ENCODE assay signal across 7 cellular contexts in genomic region chr6:12751694-12752304, GRCh38. TPM values are rescaled to one million over a fixed set of nuclear protein-coding genes. Genes with fewer than 3 reads are reported as not detected.
DNase-seq lines count a peak whose midpoint lies in the region; ATAC-seq and TF ChIP-seq lines count a peak whose summit lies in the region.

No MANE protein-coding gene starts in this region.

- no peaks in the 10 kb centered on the region for H3K9me2 ChIP-seq in GM23248 (ENCODE audit: insufficient read depth)
- H3K9me2 ChIP-seq in OCI-LY7 (ENCODE audit: insufficient read depth, low read length), result no peaks in the 10 kb centered on the region

- POLR2A ChIA-PET in OCI-LY7 (lab: Charles Lee) (no interaction called here), MCF 10A (lab: Yijun Ruan, JAX) (no interaction called here)

- no peak overlapping the region for H3K4me3 ChIP-seq in GM23248
- H3K4me3 ChIP-seq in OCI-LY7 (ENCODE audit: low read depth, low read length, poor library complexity, severe bottlenecking), result no peak overlapping the region
- no peak overlapping the region for H3K4me3 ChIP-seq in lower lobe of right lung

- H3F3A ChIP-seq in GM23248 (ENCODE audit: insufficient read depth), result no peaks in the 10 kb centered on the region

- H3K4me1 Mint-ChIP-seq in MCF 10A (ENCODE audit: insufficient read depth, unreplicated experiment), result no peaks in the 10 kb centered on the region

- CTCF ChIA-PET in OCI-LY7 (lab: Charles Lee; ENCODE audit: unreplicated experiment), result no interaction called here
- CTCF ChIA-PET in MCF 10A (lab: Yijun Ruan, JAX), result no interaction called here

- H3K36me3 ChIP-seq in GM23248 (ENCODE audit: low read depth), result no peaks in the 10 kb centered on the region
- no peaks in the 10 kb centered on the region for H3K36me3 ChIP-seq in OCI-LY7 (ENCODE audit: insufficient read depth, low read length)
- H3K36me3 ChIP-seq in lower lobe of right lung, result no peaks in the 10 kb centered on the region

- DNase-seq in GM23248 (peak; percentile 69), OCI-LY7 (ENCODE audit: low spot score) (peak; percentile 26), MCF 10A (ENCODE audit: unreplicated experiment) (peak; percentile 66), lower lobe of right lung (peak; percentile 62), NCI-H526 treated with DMSO at 0.1 percent for 48 hours (lab: John Stamatoyannopoulos, UW) (no peak), DMS79 (lab: John Stamatoyannopoulos, UW) (no peak), cortex of kidney (lab: John Stamatoyannopoulos, UW) (no peak)

- H4K20me1 ChIP-seq in GM23248 (ENCODE audit: insufficient read depth) (no peaks in the 10 kb centered on the region), OCI-LY7 (ENCODE audit: insufficient read depth, low read length) (no peaks in the 10 kb centered on the region)

- intact Hi-C loops in OCI-LY7 (cut with micrococcal nuclease; ENCODE audit: unreplicated experiment), result no loop called here
- intact Hi-C loops in MCF 10A (cut with micrococcal nuclease), result no loop called here
- intact Hi-C loops in lower lobe of right lung (cut with DNase I), result no loop called here

- no peaks in the 10 kb centered on the region for H3K4me1 ChIP-seq in GM23248 (ENCODE audit: insufficient read depth)
- no peaks in the 10 kb centered on the region for H3K4me1 ChIP-seq in OCI-LY7 (ENCODE audit: insufficient read depth, low read length, poor library complexity, severe bottlenecking)
- H3K4me1 ChIP-seq in lower lobe of right lung, result no peaks in the 10 kb centered on the region

- H3K27me3 ChIP-seq in GM23248 (replicated peaks; ENCODE audit: insufficient read depth) (peaks cover 19% of the 10 kb centered on the region; the same call in 1 of the 2 replicates), lower lobe of right lung (ENCODE audit: low read depth) (peaks cover 49% of the 10 kb centered on the region)

- H2AFZ ChIP-seq in GM23248, result no peak overlapping the region
- H2AFZ ChIP-seq in OCI-LY7 (ENCODE audit: low read length), result no peak overlapping the region

- no peak overlapping the region for H3K27ac Mint-ChIP-seq in MCF 10A (ENCODE audit: low read depth, unreplicated experiment)

- no peak overlapping the region for H3K9ac ChIP-seq in GM23248

- peaks cover 37% of the 10 kb centered on the region for H3K27me3 Mint-ChIP-seq in MCF 10A (ENCODE audit: insufficient read depth, unreplicated experiment)

- peak; percentile 55 to 66 for ATAC-seq in lower lobe of right lung

- no peaks in the 10 kb centered on the region for H3K36me3 Mint-ChIP-seq in MCF 10A (ENCODE audit: insufficient read depth, unreplicated experiment)

- no peaks in the 10 kb centered on the region for H3K9me3 ChIP-seq in GM23248 (ENCODE audit: low read depth)
- no peaks in the 10 kb centered on the region for H3K9me3 ChIP-seq in OCI-LY7 (ENCODE audit: low read length)
- no peaks in the 10 kb centered on the region for H3K9me3 ChIP-seq in lower lobe of right lung

- H3K4me2 ChIP-seq in GM23248 (ENCODE audit: unreplicated experiment), result no peak overlapping the region
- H3K4me2 ChIP-seq in OCI-LY7 (ENCODE audit: low read length), result no peak overlapping the region

- BruUV-seq in OCI-LY7 (replicated peaks; lab: Mats Ljungman, UMichigan) (no TSS peak), MCF 10A (replicated peaks; lab: Mats Ljungman, UMichigan) (no TSS peak)

- in situ Hi-C loops in GM23248 (cut with MboI), result no loop called here

- H3K27ac ChIP-seq in GM23248 (no peak overlapping the region), OCI-LY7 (ENCODE audit: low read depth, low read length, poor library complexity, severe bottlenecking) (no peak overlapping the region), lower lobe of right lung (no peak overlapping the region)

- 18 to 22% methylated on average over 10 of the region's 10 CpGs for WGBS in GM23248 (ENCODE audit: low coverage in 1 of 2, low lambda C conversion rate in 2 of 2, missing lambda C conversion rate in 2 of 2), 2 experiments

- no peaks in the 10 kb centered on the region for H3K9me3 Mint-ChIP-seq in MCF 10A (ENCODE audit: unreplicated experiment)

- H3K79me2 ChIP-seq in GM23248 (ENCODE audit: insufficient read depth) (no peaks in the 10 kb centered on the region), OCI-LY7 (ENCODE audit: insufficient read depth, low read depth, low read length) (no peaks in the 10 kb centered on the region)

- no peak overlapping the region for H3K4me3 Mint-ChIP-seq in MCF 10A (ENCODE audit: unreplicated experiment)

- TF ChIP-seq CTCF in OCI-LY7 (conservative IDR thresholded peaks at IDR 0.05; ENCODE audit: low read length), result no peak
- TF ChIP-seq CTCF in MCF 10A (IDR thresholded peaks at IDR 0.05; ENCODE audit: unreplicated experiment), result no peak
- TF ChIP-seq CTCF in lower lobe of right lung (IDR thresholded peaks at IDR 0.05), result no peak

RNA-seq across cellular contexts. Expression of gene PHACTR1, which starts 35.2 kb away (rescaled TPM):
- total RNA-seq in GM23248 (2014; rRNA removed; shearing (Covaris generic)), result 0.25 and 3.2 TPM in 2 replicates
- 0.65 and 0.82 TPM in 2 replicates for polyA plus RNA-seq in GM23248 (2016; fragmentation: Nextera tagmentation; extraction: Ambion mirVana)
- total RNA-seq in OCI-LY7 (2014; rRNA removed; shearing (Covaris generic)), result 46.6 and 78.4 TPM in 2 replicates
- total RNA-seq in OCI-LY7 (2022) (15.4 and 25.1 TPM in 2 replicates), MCF 10A (2022) (not detected in 2 replicates), lower lobe of right lung (91.0 TPM)

Comparison
In these comparisons a context has a peak if more than half of its experiments do, and no peak if none do; other contexts are left out.
1. DNase-seq: peak in GM23248 (single experiment), OCI-LY7 (single experiment), MCF 10A (single experiment) and lower lobe of right lung (single experiment); none in NCI-H526 treated with DMSO at 0.1 percent for 48 hours (single experiment), DMS79 (single experiment) and cortex of kidney (single experiment).